18 cellular contexts compared by ENCODE assay signal in genomic region chr12:93913845-93914244, GRCh38.
DNase-seq lines count a peak whose midpoint lies in the region; ATAC-seq and TF ChIP-seq lines count a peak whose summit lies in the region.
"Had no signal": no experiment of that assay in that cellular context is flagged by ENCODE, and none has a peak within 500 bp of the region (broad histone marks: within the 10 kb centered on the region; RNA-seq: fewer than 3 reads in every experiment).

No MANE protein-coding gene starts in this region.

- no peak overlapping the region for H3K4me3 ChIP-seq in fibroblast of pulmonary artery (replicated peaks; ENCODE audit: low read depth, low read length)

- intact Hi-C loops in sciatic nerve (cut with DNase I) = no loop called here

- DNase-seq in DMS 273 (lab: John Stamatoyannopoulos, UW; ENCODE audit: unreplicated experiment) (peak; percentile 10), DMS 273 treated with DMSO at 0.1 percent for 48 hours (lab: John Stamatoyannopoulos, UW) (no peak), amniotic stem cell (lab: John Stamatoyannopoulos, UW) (peak; percentile 48), fibroblast of pulmonary artery (ENCODE audit: low read depth) (peak; percentile 80), sciatic nerve (ENCODE audit: low spot score) (no peak), germinal center (ENCODE audit: low spot score) (no peak), GM10248 (ENCODE audit: extremely low spot score) (no peak)
- DNase-seq: activated CD4-positive, alpha-beta T cell treated with anti-CD3 and anti-CD28 coated beads for 36 hours; activated gamma-delta T cell; CD8-positive, alpha-beta T cell; effector CD8-positive, alpha-beta T cell; GOT3; naive B cell; NCI-H187; NCI-H524 treated with DMSO at 0.1 percent for 48 hours; small intestine; trophoblast cell had no signal

- CTCF ChIA-PET in GM10248 (lab: Yijun Ruan, JAX) = no interaction called here

- ATAC-seq in sciatic nerve (no peak), HG03520 (IDR thresholded peaks at IDR 0.05; ENCODE audit: unreplicated experiment) (no peak)
- ATAC-seq: activated CD4-positive, alpha-beta T cell treated with anti-CD3 and anti-CD28 coated beads for 36 hours; CD8-positive, alpha-beta T cell had no signal

- POLR2A ChIA-PET in GM10248 (lab: Yijun Ruan, JAX) = no interaction called here

- TF ChIP-seq CTCF in fibroblast of pulmonary artery (IDR thresholded peaks at IDR 0.05; ENCODE audit: low read length, missing control alignments) = no peak
- TF ChIP-seq CTCF in GM10248 (IDR thresholded peaks at IDR 0.05; ENCODE audit: control extremely low read depth, extremely low read depth, low read depth, missing control alignments) = no peak

Comparison
In these comparisons a context has a peak if more than half of its experiments do, and no peak if none do; other contexts are left out.
1. DNase-seq: peak in DMS 273 (single experiment), amniotic stem cell (single experiment) and fibroblast of pulmonary artery (single experiment); none in DMS 273 treated with DMSO at 0.1 percent for 48 hours (single experiment), sciatic nerve (single experiment), germinal center (single experiment) and GM10248 (single experiment).